Comparison of ENCODE assay signal across 11 cellular contexts in genomic region chr6:36752187-36752885, GRCh38. TPM values are rescaled to one million over a fixed set of nuclear protein-coding genes. Genes with fewer than 3 reads are reported as not detected.
A peak's percentile ranks its signal among the peaks of the same experiment; 100 is the strongest.
DNase-seq lines count a peak whose midpoint lies in the region; ATAC-seq and TF ChIP-seq lines count a peak whose summit lies in the region.
"Had no signal": no experiment of that assay in that cellular context is flagged by ENCODE, and none has a peak within 500 bp of the region (broad histone marks: within the 10 kb centered on the region; RNA-seq: fewer than 3 reads in every experiment).

No MANE protein-coding gene starts in this region.

- H3K36me3 ChIP-seq in CD4-positive, CD25-positive, alpha-beta regulatory T cell (ENCODE audit: control insufficient read depth, insufficient read depth, low read length), result no peaks in the 10 kb centered on the region
- no peaks in the 10 kb centered on the region for H3K36me3 ChIP-seq in esophagus squamous epithelium
- H3K36me3 ChIP-seq: SJSA1 had no signal

- CTCF ChIA-PET in T-cell (lab: Charles Lee), result interaction anchor here (0.6 to 1.3 kb wide), 3 partner anchors 69 to 1016 kb away, joined by 3 to 6 read pairs (median 4); partner anchors contain the start of gene ARMC12 (in 1 of the 2)

- H3K9me3 ChIP-seq in CD4-positive, CD25-positive, alpha-beta regulatory T cell (ENCODE audit: control insufficient read depth in 2 of 2, low read length in 2 of 2), result no peaks in the 10 kb centered on the region
- peaks cover 0 to 9% (median 0%) of the 10 kb centered on the region in 3 donors for H3K9me3 ChIP-seq in esophagus squamous epithelium

- TF ChIP-seq POLR2A in esophagus squamous epithelium (IDR thresholded peaks at IDR 0.05), result no peak

- POLR2A ChIA-PET in T-cell (lab: Charles Lee), result interaction anchor here in 1 of 2 donors (0.5 kb wide), 1 partner anchor 36 kb away, joined by 3 read pairs; no protein-coding TSS in a partner anchor

- H3K36me3 Mint-ChIP-seq in CD4-positive, CD25-positive, alpha-beta regulatory T cell, result no peaks in the 10 kb centered on the region
- no peaks in the 10 kb centered on the region for H3K36me3 Mint-ChIP-seq in T-cell

- no peak overlapping the region for H3K27ac ChIP-seq in CD4-positive, CD25-positive, alpha-beta regulatory T cell (ENCODE audit: insufficient read depth, low read length, poor library complexity, severe bottlenecking)
- H3K27ac ChIP-seq in esophagus squamous epithelium, result peak overlapping the region; percentile 78 to 91 (median 82)
- H3K27ac ChIP-seq: GM23248, SJSA1 had no signal

- TF ChIP-seq CTCF in esophagus squamous epithelium (IDR thresholded peaks at IDR 0.05), result no peak

- intact Hi-C loops in esophagus squamous epithelium (cut with DNase I), result loop anchor here (10.0 kb wide), 1 partner anchor 138 kb away; no protein-coding TSS in a partner anchor

- peak in 1 of 3 donors; percentile 56 for DNase-seq in CD4-positive, CD25-positive, alpha-beta regulatory T cell
- peak; percentile 48 for DNase-seq in HT1080 (ENCODE audit: low read depth)
- DNase-seq in T-cell, result no peak
- DNase-seq in esophagus squamous epithelium (lab: John Stamatoyannopoulos, UW), result no peak
- no peak for DNase-seq in medulla oblongata (ENCODE audit: extremely low spot score)
- no peak for DNase-seq in hepatic stellate cell (ENCODE audit: low spot score)
- no peak for DNase-seq in DMS153 treated with DMSO at 0.1 percent for 48 hours (lab: John Stamatoyannopoulos, UW; ENCODE audit: unreplicated experiment)
- DNase-seq: GM23248 had no signal

- H3K4me1 Mint-ChIP-seq in CD4-positive, CD25-positive, alpha-beta regulatory T cell, result peaks cover 15 to 46% (median 33%) of the 10 kb centered on the region in 4 donors
- peaks cover 28 to 57% (median 42%) of the 10 kb centered on the region in 3 donors for H3K4me1 Mint-ChIP-seq in T-cell

- H3K4me1 ChIP-seq in CD4-positive, CD25-positive, alpha-beta regulatory T cell (ENCODE audit: control insufficient read depth, insufficient read depth, low read length, poor library complexity, severe bottlenecking), result peaks cover 46% of the 10 kb centered on the region
- peaks cover 46 to 77% (median 51%) of the 10 kb centered on the region in 3 donors for H3K4me1 ChIP-seq in esophagus squamous epithelium

- no peaks in the 10 kb centered on the region for H3K27me3 ChIP-seq in CD4-positive, CD25-positive, alpha-beta regulatory T cell (ENCODE audit: control insufficient read depth, insufficient read depth, low read length)
- no peaks in the 10 kb centered on the region for H3K27me3 ChIP-seq in esophagus squamous epithelium
- H3K27me3 ChIP-seq: SJSA1 had no signal

- H3K27me3 Mint-ChIP-seq in CD4-positive, CD25-positive, alpha-beta regulatory T cell, result no peaks in the 10 kb centered on the region
- no peaks in the 10 kb centered on the region for H3K27me3 Mint-ChIP-seq in T-cell

- WGBS in esophagus squamous epithelium, 2 donors, result 50 to 65% methylated on average over 1 to 2 of the region's 6 CpGs

- no peak overlapping the region for H3K4me3 Mint-ChIP-seq in CD4-positive, CD25-positive, alpha-beta regulatory T cell
- H3K4me3 Mint-ChIP-seq in T-cell, result no peak overlapping the region

- ATAC-seq in CD4-positive, CD25-positive, alpha-beta regulatory T cell (ENCODE audit: low read depth in 2 of 2), result peak in 1 of 2 donors; percentile 16
- peak in 2 of 4 experiments; percentile 18 for ATAC-seq in T-cell (replicated peaks in 1 of 4)
- no peak for ATAC-seq in HG02642 (IDR thresholded peaks at IDR 0.05; ENCODE audit: poor library complexity, unreplicated experiment)

- H3K4me3 ChIP-seq in CD4-positive, CD25-positive, alpha-beta regulatory T cell (ENCODE audit: low read depth, low read length), result no peak overlapping the region
- H3K4me3 ChIP-seq in esophagus squamous epithelium, result no peak overlapping the region
- H3K4me3 ChIP-seq: GM23248, SJSA1 had no signal

- peaks cover 0 to 7% (median 3%) of the 10 kb centered on the region in 7 donors for H3K9me3 Mint-ChIP-seq in CD4-positive, CD25-positive, alpha-beta regulatory T cell
- H3K9me3 Mint-ChIP-seq in T-cell, result peaks cover 0 to 9% (median 0%) of the 10 kb centered on the region in 3 donors

- peak overlapping the region; percentile 73 to 86 (median 80) for H3K27ac Mint-ChIP-seq in CD4-positive, CD25-positive, alpha-beta regulatory T cell
- H3K27ac Mint-ChIP-seq in T-cell, result peak overlapping the region; percentile 80 to 89

RNA-seq across cellular contexts. Expression of gene RAB44, which starts 54.7 kb away (rescaled TPM):
- total RNA-seq in CD4-positive, CD25-positive, alpha-beta regulatory T cell, result 0.27 TPM
- polyA plus RNA-seq in CD4-positive, CD25-positive, alpha-beta regulatory T cell, result not detected
- not detected in 2 replicates for total RNA-seq in HT1080 (2014; rRNA removed; shearing (Covaris generic))
- not detected in 2 replicates for polyA plus RNA-seq in HT1080 (2015; cell fraction: cytosol; rRNA removed)
- polyA plus RNA-seq in HT1080 (2015; cell fraction: nucleus; rRNA removed), result 0.05 TPM in 1 of 2 replicates, not detected in the other
- total RNA-seq in T-cell, result under 1 TPM in 4 of 5 donors, not detected in 1; 0.06 to 0.35 (median 0.09) TPM
- under 1 TPM in 3 of 4 donors, not detected in 1; 0.11 to 0.76 (median 0.18) TPM for total RNA-seq in esophagus squamous epithelium
- total RNA-seq: frontal cortex, GM23248, SJSA1 had no signal
- polyA plus RNA-seq: GM23248 had no signal
